In genomic region chr5:176441921-176442323, GRCh38 we compare ENCODE assay signal across 1 cellular context.
TF ChIP-seq lines count a peak whose summit lies in the region.

No MANE protein-coding gene starts in this region.

TF ChIP-seq in A549, 52 proteins besides CTCF, POLR2A, EP300 and RAD21:
- TF ChIP-seq, protein P1, sequence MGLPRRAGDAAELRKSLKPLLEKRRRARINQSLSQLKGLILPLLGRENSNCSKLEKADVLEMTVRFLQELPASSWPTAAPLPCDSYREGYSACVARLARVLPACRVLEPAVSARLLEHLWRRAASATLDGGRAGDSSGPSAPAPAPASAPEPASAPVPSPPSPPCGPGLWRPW (IDR thresholded peaks at IDR 0.05), result no peak
- TF ChIP-seq FOSB (CRISPR knock-in tag; IDR thresholded peaks at IDR 0.05) (no peak), HEYL (CRISPR knock-in tag; IDR thresholded peaks at IDR 0.05) (no peak), CEBPB (IDR thresholded peaks at IDR 0.05) (no peak), PHF8 (IDR thresholded peaks at IDR 0.05; ENCODE audit: borderline replicate concordance, low read depth) (no peak), PBX3 (IDR thresholded peaks at IDR 0.05) (no peak), RNF2 (IDR thresholded peaks at IDR 0.05; ENCODE audit: borderline replicate concordance, low read depth) (no peak), HOXA7 (CRISPR knock-in tag; IDR thresholded peaks at IDR 0.05) (no peak), CBX2 (IDR thresholded peaks at IDR 0.05; ENCODE audit: borderline replicate concordance, low read depth) (no peak)
- TF ChIP-seq, protein P2, sequence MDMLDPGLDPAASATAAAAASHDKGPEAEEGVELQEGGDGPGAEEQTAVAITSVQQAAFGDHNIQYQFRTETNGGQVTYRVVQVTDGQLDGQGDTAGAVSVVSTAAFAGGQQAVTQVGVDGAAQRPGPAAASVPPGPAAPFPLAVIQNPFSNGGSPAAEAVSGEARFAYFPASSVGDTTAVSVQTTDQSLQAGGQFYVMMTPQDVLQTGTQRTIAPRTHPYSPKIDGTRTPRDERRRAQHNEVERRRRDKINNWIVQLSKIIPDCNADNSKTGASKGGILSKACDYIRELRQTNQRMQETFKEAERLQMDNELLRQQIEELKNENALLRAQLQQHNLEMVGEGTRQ (IDR thresholded peaks at IDR 0.05), result no peak
- TF ChIP-seq, protein P3, sequence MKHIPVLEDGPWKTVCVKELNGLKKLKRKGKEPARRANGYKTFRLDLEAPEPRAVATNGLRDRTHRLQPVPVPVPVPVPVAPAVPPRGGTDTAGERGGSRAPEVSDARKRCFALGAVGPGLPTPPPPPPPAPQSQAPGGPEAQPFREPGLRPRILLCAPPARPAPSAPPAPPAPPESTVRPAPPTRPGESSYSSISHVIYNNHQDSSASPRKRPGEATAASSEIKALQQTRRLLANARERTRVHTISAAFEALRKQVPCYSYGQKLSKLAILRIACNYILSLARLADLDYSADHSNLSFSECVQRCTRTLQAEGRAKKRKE (CRISPR knock-in tag; IDR thresholded peaks at IDR 0.05; ENCODE audit: low read depth), result no peak
